ENCODE assay signal across 1 cellular context in genomic region chr4:67573193-67573592, GRCh38.
TF ChIP-seq lines count a peak whose summit lies in the region.

No MANE protein-coding gene starts in this region.

TF ChIP-seq in H1, 55 proteins besides CTCF, POLR2A, EP300 and RAD21 (continued from another document):
- TF ChIP-seq SAP30 (IDR thresholded peaks at IDR 0.05; ENCODE audit: insufficient read depth, insufficient replicate concordance, low read length) (no peak), JUN (IDR thresholded peaks at IDR 0.05; ENCODE audit: low read depth, low read length) (no peak)
